Comparison of ENCODE assay signal across 26 cellular contexts in genomic region chr22:33481550-33481949, GRCh38.
DNase-seq lines count a peak whose midpoint lies in the region; ATAC-seq, FAIRE-seq and TF ChIP-seq lines count a peak whose summit lies in the region.
"Had no signal": no experiment of that assay in that cellular context is flagged by ENCODE, and none has a peak within 500 bp of the region (broad histone marks: within the 10 kb centered on the region; RNA-seq: fewer than 3 reads in every experiment).

No MANE protein-coding gene starts in this region.

- no peak overlapping the region for H3K27ac ChIP-seq in liver (ENCODE audit: low read depth in 1 of 2, low read length in 2 of 2)
- H3K27ac ChIP-seq in HepG2 (ENCODE audit: extremely low read length, insufficient read depth, low read length), result no peak overlapping the region
- no peak overlapping the region for H3K27ac ChIP-seq in GM12878 (ENCODE audit: control insufficient read depth, insufficient read depth)
- H3K27ac ChIP-seq: BLaER1 had no signal

- RAD21 ChIA-PET in GM12878 (lab: Charles Lee; ENCODE audit: unreplicated experiment), result no interaction called here

- CTCF ChIA-PET in HepG2 (lab: Yijun Ruan, JAX; ENCODE audit: low intra/inter-chr PET ratio, low total read pairs), result no interaction called here
- CTCF ChIA-PET in GM12878 (lab: Yijun Ruan, JAX), result no interaction called here

- ATAC-seq in HepG2, result no peak
- ATAC-seq in GM12878, result no peak
- peak; percentile 96 for ATAC-seq in left lobe of liver
- no peak for ATAC-seq in HG02973 (IDR thresholded peaks at IDR 0.05; ENCODE audit: unreplicated experiment)

- no peak for DNase-seq in HepG2 (ENCODE audit: low spot score)
- DNase-seq in GM12878 (ENCODE audit: low read depth, low spot score), result no peak
- peak; percentile 51 for DNase-seq in left lobe of liver (ENCODE audit: low spot score)
- no peak for DNase-seq in NCI-H1436 treated with DMSO at 0.1 percent for 48 hours (lab: John Stamatoyannopoulos, UW)
- DNase-seq in cerebellar cortex (ENCODE audit: low spot score), result no peak
- DNase-seq: 8988T; ACHN; BE2C; C1 segment of cervical spinal cord; CD4-positive, alpha-beta memory T cell; CD4-positive, CD25-positive, alpha-beta regulatory T cell; CD8-positive, alpha-beta memory T cell; COR-L47; DMS 273 treated with DMSO at 0.1 percent for 48 hours; DMS153; DMS53; DMS79; DND-41; EL; GDM1 had no signal

- POLR2A ChIA-PET in HepG2 (lab: Yijun Ruan, JAX), result no interaction called here
- POLR2A ChIA-PET in GM12878 (lab: Charles Lee), result interaction anchor here (1.8 kb wide), 1 partner anchor 10 kb away, joined by 5 read pairs; no protein-coding TSS in a partner anchor

- H2AFZ ChIP-seq in HepG2 (ENCODE audit: low read length), result no peak overlapping the region
- no peak overlapping the region for H2AFZ ChIP-seq in GM12878 (ENCODE audit: control insufficient read depth, low read depth, low read length)

- TF ChIP-seq CTCF in liver (IDR thresholded peaks at IDR 0.05; ENCODE audit: low read depth, low read length, missing input control) (no peak), HepG2 (CRISPR knock-in tag; IDR thresholded peaks at IDR 0.05) (no peak), GM12878 (IDR thresholded peaks at IDR 0.05 in 2 of 3, conservative IDR thresholded peaks at IDR 0.05 in 1 of 3; ENCODE audit: control insufficient read depth in 2 of 3, extremely low read depth in 1 of 3, insufficient read depth in 1 of 3, low read depth in 3 of 3, low read length in 3 of 3) (no peak)

- SMC1A ChIA-PET in GM12878 (lab: Charles Lee; ENCODE audit: uncharacterized antibody, unreplicated experiment), result interaction anchor here (0.9 kb wide), 1 partner anchor 37 kb away, joined by 3 read pairs; no protein-coding TSS in a partner anchor

- H3K4me2 ChIP-seq in HepG2 (ENCODE audit: low read depth, low read length), result no peak overlapping the region
- no peak overlapping the region for H3K4me2 ChIP-seq in GM12878 (ENCODE audit: control insufficient read depth, insufficient read depth)
- H3K4me2 ChIP-seq: BLaER1 had no signal

- H4K20me1 ChIP-seq in HepG2 (ENCODE audit: insufficient read depth, low read length) (no peaks in the 10 kb centered on the region), GM12878 (ENCODE audit: control insufficient read depth, insufficient read depth) (no peaks in the 10 kb centered on the region)
- H4K20me1 ChIP-seq: BLaER1 had no signal

- no TSS peak for BruUV-seq in HepG2 (replicated peaks; lab: Mats Ljungman, UMichigan)
- BruUV-seq in GM12878 (replicated peaks; lab: Mats Ljungman, UMichigan), result no TSS peak

- H3K79me2 ChIP-seq in HepG2 (ENCODE audit: insufficient read depth, low read length) (no peaks in the 10 kb centered on the region), GM12878 (ENCODE audit: control insufficient read depth, insufficient read depth, low read length) (no peaks in the 10 kb centered on the region)

- FAIRE-seq in HepG2 (lab: Jason Lieb, UNC) (no peak), GM12878 (lab: Jason Lieb, UNC) (no peak)
- FAIRE-seq: A204.1, GM12891, GM19239 had no signal

- H3K4me1 ChIP-seq in liver (ENCODE audit: control insufficient read depth in 4 of 4, insufficient read depth in 4 of 4, low read length in 3 of 4), result peaks cover 0 to 9% (median 2%) of the 10 kb centered on the region in 4 donors
- H3K4me1 ChIP-seq in HepG2 (ENCODE audit: insufficient read depth, low read length), result peaks cover 22% of the 10 kb centered on the region
- H3K4me1 ChIP-seq in GM12878 (ENCODE audit: control insufficient read depth, insufficient read depth, low read length), result no peaks in the 10 kb centered on the region
- H3K4me1 ChIP-seq: BE2C had no signal

- no peak overlapping the region for H3K4me3 ChIP-seq in liver (ENCODE audit: low read depth in 1 of 3, low read length in 3 of 3)
- no peak overlapping the region for H3K4me3 ChIP-seq in HepG2 (replicated peaks in 1 of 3; ENCODE audit: insufficient read depth in 1 of 3, low read depth in 2 of 3, low read length in 3 of 3)
- no peak overlapping the region for H3K4me3 ChIP-seq in GM12878
- H3K4me3 ChIP-seq: BLaER1 had no signal

- TF ChIP-seq POLR2A in HepG2 (IDR thresholded peaks at IDR 0.05; ENCODE audit: insufficient read depth in 1 of 2, low read depth in 2 of 2, low read length in 2 of 2) (no peak), GM12878 (IDR thresholded peaks at IDR 0.05; ENCODE audit: low read depth, low read length) (no peak)

- peak; percentile 14 to 49 for TF ChIP-seq RAD21 in liver (IDR thresholded peaks at IDR 0.05)
- TF ChIP-seq RAD21 in HepG2 (CRISPR knock-in tag; IDR thresholded peaks at IDR 0.05), result no peak
- TF ChIP-seq RAD21 in GM12878 (IDR thresholded peaks at IDR 0.05; ENCODE audit: insufficient read depth, low read depth, low read length), result no peak

- H3K9ac ChIP-seq in liver (ENCODE audit: low read depth in 1 of 2, low read length in 2 of 2), result no peak overlapping the region
- H3K9ac ChIP-seq in HepG2 (ENCODE audit: insufficient read depth, low read depth, low read length), result no peak overlapping the region
- H3K9ac ChIP-seq in GM12878 (ENCODE audit: control insufficient read depth, insufficient read depth, low read length), result no peak overlapping the region
- H3K9ac ChIP-seq: BLaER1 had no signal

- TF ChIP-seq EP300 in HepG2 (IDR thresholded peaks at IDR 0.05; ENCODE audit: low read depth in 2 of 2, low read length in 2 of 2) (no peak), HepG2 (CRISPR knock-in tag; IDR thresholded peaks at IDR 0.05; ENCODE audit: borderline replicate concordance) (no peak), GM12878 (IDR thresholded peaks at IDR 0.05; ENCODE audit: borderline replicate concordance in 1 of 2, control insufficient read depth in 1 of 2, low read depth in 2 of 2, low read length in 2 of 2) (no peak)

- no peaks in the 10 kb centered on the region for H3K9me3 ChIP-seq in liver (ENCODE audit: control insufficient read depth in 4 of 4, low read length in 3 of 4)
- H3K9me3 ChIP-seq in HepG2 (ENCODE audit: low read length), result no peaks in the 10 kb centered on the region
- H3K9me3 ChIP-seq in GM12878 (replicated peaks; ENCODE audit: control insufficient read depth, insufficient read depth, low read length), result no peaks in the 10 kb centered on the region
- H3K9me3 ChIP-seq: BLaER1 had no signal

- intact Hi-C loops in HepG2 (cut with micrococcal nuclease; ENCODE audit: unreplicated experiment) (no loop called here), GM12878 (cut with micrococcal nuclease; ENCODE audit: unreplicated experiment) (no loop called here)

- H3K27me3 ChIP-seq in liver (ENCODE audit: control insufficient read depth in 4 of 4, insufficient read depth in 4 of 4, low read length in 3 of 4) (no peaks in the 10 kb centered on the region), HepG2 (ENCODE audit: control insufficient read depth in 1 of 2, insufficient read depth in 2 of 2, low read length in 2 of 2) (no peaks in the 10 kb centered on the region), GM12878 (replicated peaks in 1 of 2; ENCODE audit: control insufficient read depth in 2 of 2, insufficient read depth in 2 of 2, low read length in 1 of 2) (no peaks in the 10 kb centered on the region)
- H3K27me3 ChIP-seq: BE2C, BLaER1 had no signal

- WGBS in liver, result 34% methylated on average over 5 of the region's 5 CpGs
- 97% methylated on average over 5 of the region's 5 CpGs for WGBS in HepG2 (ENCODE audit: low lambda C conversion rate)
- 13% methylated on average over 5 of the region's 5 CpGs for WGBS in GM12878 (ENCODE audit: insufficient coverage, insufficient replicate concordance, low lambda C conversion rate, missing lambda C conversion rate)

- in situ Hi-C loops in HepG2 (cut with HindIII; ENCODE audit: extremely low pct_ligation_motif_present, low pct_unique_long_range_greater_than_20kb) (no loop called here), GM12878 (cut with MboI) (no loop called here)

- H3K36me3 ChIP-seq in liver (ENCODE audit: control insufficient read depth in 4 of 4, insufficient read depth in 3 of 4, low read depth in 1 of 4, low read length in 3 of 4) (no peaks in the 10 kb centered on the region), HepG2 (replicated peaks in 1 of 2; ENCODE audit: control insufficient read depth in 1 of 2, insufficient read depth in 2 of 2, low read length in 2 of 2) (no peaks in the 10 kb centered on the region), GM12878 (ENCODE audit: control insufficient read depth in 2 of 2, insufficient read depth in 2 of 2, low read length in 1 of 2) (no peaks in the 10 kb centered on the region)
- H3K36me3 ChIP-seq: BE2C, BLaER1 had no signal

TF ChIP-seq in liver, 16 proteins besides CTCF, POLR2A, EP300 and RAD21 (continues in another document):
- TF ChIP-seq YY1 (IDR thresholded peaks at IDR 0.05), result peak; percentile 16
- TF ChIP-seq FOXA1 (IDR thresholded peaks at IDR 0.05), result no peak
- no peak for TF ChIP-seq EGR1 (IDR thresholded peaks at IDR 0.05; ENCODE audit: low read depth in 2 of 2)
- TF ChIP-seq MAX (IDR thresholded peaks at IDR 0.05), result peak; percentile 18
- peak; percentile 54 to 55 for TF ChIP-seq RXRA (IDR thresholded peaks at IDR 0.05)
- peak; percentile 24 for TF ChIP-seq SP1 (IDR thresholded peaks at IDR 0.05)
- TF ChIP-seq HNF4A (conservative IDR thresholded peaks at IDR 0.05), result peak; percentile 62 to 67

TF ChIP-seq in HepG2, 621 proteins besides CTCF, POLR2A, EP300 and RAD21 (continues in another document):
- TF ChIP-seq KLF6 (CRISPR knock-in tag; IDR thresholded peaks at IDR 0.05), result no peak
- TF ChIP-seq ZNF879 (CRISPR knock-in tag; IDR thresholded peaks at IDR 0.05), result no peak
- TF ChIP-seq SNAPC2 (CRISPR knock-in tag; IDR thresholded peaks at IDR 0.05), result no peak

TF ChIP-seq in GM12878, 131 proteins besides CTCF, POLR2A, EP300 and RAD21:
- no peak for TF ChIP-seq FOXK2 (IDR thresholded peaks at IDR 0.05)
- TF ChIP-seq POLR2AphosphoS5 (IDR thresholded peaks at IDR 0.05; ENCODE audit: low read length), result no peak
- TF ChIP-seq PKNOX1 (IDR thresholded peaks at IDR 0.05), result 0 out of 2 replicates have a peak, but pooled peaks have one; percentile 12
